ENCODE assay signal across 8 cellular contexts in the genomic region with DNA sequence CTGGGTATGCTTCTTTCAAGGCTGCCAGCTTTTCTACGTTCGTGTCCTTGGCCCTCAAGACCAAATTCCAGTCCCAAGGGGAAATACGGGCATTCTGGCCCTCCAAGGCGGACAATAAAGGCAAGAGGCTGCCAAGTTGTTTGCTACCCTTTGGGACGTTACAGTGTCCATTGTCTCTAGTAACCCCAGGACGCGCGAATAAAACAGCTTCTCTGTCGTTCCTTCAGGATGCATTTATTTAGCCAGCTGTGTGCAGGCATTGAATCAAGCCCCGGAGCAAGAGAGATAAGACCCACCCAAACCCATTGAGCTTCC. TPM values are rescaled to one million over a fixed set of nuclear protein-coding genes. Genes with fewer than 3 reads are reported as not detected.
DNase-seq lines count a peak whose midpoint lies in the region; ATAC-seq and TF ChIP-seq lines count a peak whose summit lies in the region.

No MANE protein-coding gene starts in this region.

- H3K4me3 ChIP-seq in BLaER1 (peak overlapping the region; percentile 83), NB4 (ENCODE audit: low read depth, low read length) (peak overlapping the region; percentile 92), ectodermal cell (ENCODE audit: insufficient read depth, low read depth, low read length) (peak overlapping the region; percentile 75), neural cell (ENCODE audit: low read length) (peak overlapping the region; percentile 71)

- peak; percentile 13 for TF ChIP-seq EP300 in neural cell (conservative IDR thresholded peaks at IDR 0.05; ENCODE audit: poor library complexity, severe bottlenecking)

- H3K79me2 ChIP-seq in neural cell (replicated peaks; ENCODE audit: insufficient read depth, low read length): peaks cover 6% of the 10 kb centered on the region

- H3K27ac ChIP-seq in BLaER1 (peak overlapping the region; percentile 87), ectodermal cell (ENCODE audit: insufficient read depth, low read depth, low read length, poor library complexity, severe bottlenecking) (peak overlapping the region; percentile 56), neural cell (ENCODE audit: low read length) (peak overlapping the region; percentile 92)

- TF ChIP-seq POLR2A in NB4 (IDR thresholded peaks at IDR 0.05; ENCODE audit: extremely low read depth, insufficient read length): no peak

- peak overlapping the region; percentile 60 for H2AFZ ChIP-seq in neural cell (ENCODE audit: low read depth, low read length)

- H3K9me2 ChIP-seq in neural cell (ENCODE audit: insufficient read depth, low read length): no peaks in the 10 kb centered on the region

- in situ Hi-C loops in GM13977 (cut with MboI; ENCODE audit: low pct_unique_long_range_greater_than_20kb, low sequenced_read_pairs, unreplicated experiment): no loop called here

- TF ChIP-seq RAD21 in neural cell (conservative IDR thresholded peaks at IDR 0.05): no peak

- WGBS in ectodermal cell, 2 experiments: 2% methylated on average over 10 of the region's 10 CpGs

- H3K27me3 ChIP-seq in BLaER1 (no peaks in the 10 kb centered on the region), ectodermal cell (ENCODE audit: control insufficient read depth, insufficient read depth, low read length, poor library complexity, severe bottlenecking) (no peaks in the 10 kb centered on the region), neural cell (ENCODE audit: insufficient read depth, low read depth, low read length) (no peaks in the 10 kb centered on the region)

- no peak for DNase-seq in NB4 (ENCODE audit: low read depth)
- DNase-seq in GM19238 (ENCODE audit: insufficient read length, low spot score): no peak
- no peak for DNase-seq in GM13977 (ENCODE audit: low spot score)

- no peak for ATAC-seq in GM19397 (IDR thresholded peaks at IDR 0.05; ENCODE audit: unreplicated experiment)
- no peak for ATAC-seq in HG03139 (IDR thresholded peaks at IDR 0.05; ENCODE audit: unreplicated experiment)

- H3K9ac ChIP-seq in BLaER1 (peak overlapping the region; percentile 84), neural cell (ENCODE audit: low read length) (peak overlapping the region; percentile 83)

- H3F3A ChIP-seq in neural cell (ENCODE audit: insufficient read depth, low read length, poor library complexity, severe bottlenecking): peaks cover 4% of the 10 kb centered on the region

- H3K9me3 ChIP-seq in BLaER1 (no peaks in the 10 kb centered on the region), ectodermal cell (ENCODE audit: control insufficient read depth, low read length) (no peaks in the 10 kb centered on the region), neural cell (ENCODE audit: low read length) (no peaks in the 10 kb centered on the region)

- H3K4me1 ChIP-seq in BLaER1 (peaks cover 30% of the 10 kb centered on the region), ectodermal cell (ENCODE audit: control insufficient read depth, insufficient read depth, low read length) (peaks cover 11% of the 10 kb centered on the region)

- TF ChIP-seq CTCF in NB4 (IDR thresholded peaks at IDR 0.05; ENCODE audit: low read depth, low read length): no peak
- TF ChIP-seq CTCF in neural cell (IDR thresholded peaks at IDR 0.05; ENCODE audit: poor library complexity, severe bottlenecking): no peak
- no peak for TF ChIP-seq CTCF in GM13977 (IDR thresholded peaks at IDR 0.05; ENCODE audit: extremely low read depth, insufficient read depth, missing control alignments)

- H4K20me1 ChIP-seq in BLaER1 (no peaks in the 10 kb centered on the region; the same call in 1 of the 2 replicates), neural cell (ENCODE audit: insufficient read depth) (no peaks in the 10 kb centered on the region)

- H3K36me3 ChIP-seq in BLaER1 (peaks cover 28% of the 10 kb centered on the region), ectodermal cell (ENCODE audit: control insufficient read depth, insufficient read depth, low read length) (no peaks in the 10 kb centered on the region), neural cell (ENCODE audit: insufficient read depth, low read length) (no peaks in the 10 kb centered on the region)

- H3K4me2 ChIP-seq in BLaER1 (peak overlapping the region; percentile 85), neural cell (ENCODE audit: low read length) (peak overlapping the region; percentile 78)

TF ChIP-seq in neural cell, 6 proteins besides CTCF, POLR2A, EP300 and RAD21:
- TF ChIP-seq, protein P1, sequence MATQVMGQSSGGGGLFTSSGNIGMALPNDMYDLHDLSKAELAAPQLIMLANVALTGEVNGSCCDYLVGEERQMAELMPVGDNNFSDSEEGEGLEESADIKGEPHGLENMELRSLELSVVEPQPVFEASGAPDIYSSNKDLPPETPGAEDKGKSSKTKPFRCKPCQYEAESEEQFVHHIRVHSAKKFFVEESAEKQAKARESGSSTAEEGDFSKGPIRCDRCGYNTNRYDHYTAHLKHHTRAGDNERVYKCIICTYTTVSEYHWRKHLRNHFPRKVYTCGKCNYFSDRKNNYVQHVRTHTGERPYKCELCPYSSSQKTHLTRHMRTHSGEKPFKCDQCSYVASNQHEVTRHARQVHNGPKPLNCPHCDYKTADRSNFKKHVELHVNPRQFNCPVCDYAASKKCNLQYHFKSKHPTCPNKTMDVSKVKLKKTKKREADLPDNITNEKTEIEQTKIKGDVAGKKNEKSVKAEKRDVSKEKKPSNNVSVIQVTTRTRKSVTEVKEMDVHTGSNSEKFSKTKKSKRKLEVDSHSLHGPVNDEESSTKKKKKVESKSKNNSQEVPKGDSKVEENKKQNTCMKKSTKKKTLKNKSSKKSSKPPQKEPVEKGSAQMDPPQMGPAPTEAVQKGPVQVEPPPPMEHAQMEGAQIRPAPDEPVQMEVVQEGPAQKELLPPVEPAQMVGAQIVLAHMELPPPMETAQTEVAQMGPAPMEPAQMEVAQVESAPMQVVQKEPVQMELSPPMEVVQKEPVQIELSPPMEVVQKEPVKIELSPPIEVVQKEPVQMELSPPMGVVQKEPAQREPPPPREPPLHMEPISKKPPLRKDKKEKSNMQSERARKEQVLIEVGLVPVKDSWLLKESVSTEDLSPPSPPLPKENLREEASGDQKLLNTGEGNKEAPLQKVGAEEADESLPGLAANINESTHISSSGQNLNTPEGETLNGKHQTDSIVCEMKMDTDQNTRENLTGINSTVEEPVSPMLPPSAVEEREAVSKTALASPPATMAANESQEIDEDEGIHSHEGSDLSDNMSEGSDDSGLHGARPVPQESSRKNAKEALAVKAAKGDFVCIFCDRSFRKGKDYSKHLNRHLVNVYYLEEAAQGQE (IDR thresholded peaks at IDR 0.05; ENCODE audit: borderline replicate concordance): peak; percentile 30
- TF ChIP-seq TAF1 (IDR thresholded peaks at IDR 0.05; ENCODE audit: low read depth): no peak

RNA-seq across cellular contexts. Expression of a gene that starts 0.6 kb away (rescaled TPM):
- 45.5 TPM for polyA plus RNA-seq in ectodermal cell (2013, experiment 1 of 4)
- 42.3 TPM for polyA plus RNA-seq in ectodermal cell (2013, experiment 2 of 4)
- 40.5 TPM for polyA plus RNA-seq in ectodermal cell (2013, experiment 3 of 4)
- 42.1 TPM for polyA plus RNA-seq in ectodermal cell (2013, experiment 4 of 4)
- polyA plus RNA-seq in neural cell: 47.4 and 49.7 TPM in 2 replicates
- 19.2 and 21.9 TPM in 2 replicates for polyA minus RNA-seq in neural cell

RNA-seq across cellular contexts. Expression of a gene that starts 25.6 kb away (rescaled TPM):
- polyA plus RNA-seq in ectodermal cell (2013, experiment 1 of 4): 20.2 TPM
- polyA plus RNA-seq in ectodermal cell (2013, experiment 2 of 4): 16.9 TPM
- 14.8 TPM for polyA plus RNA-seq in ectodermal cell (2013, experiment 3 of 4)
- 14.8 TPM for polyA plus RNA-seq in ectodermal cell (2013, experiment 4 of 4)
- polyA plus RNA-seq in neural cell: 8.1 and 8.3 TPM in 2 replicates
- polyA minus RNA-seq in neural cell: 11.9 and 12.3 TPM in 2 replicates

RNA-seq across cellular contexts. Expression of a gene that starts 33.7 kb away (rescaled TPM):
- polyA plus RNA-seq in ectodermal cell (2013, experiment 1 of 4): 180 TPM
- polyA plus RNA-seq in ectodermal cell (2013, experiment 2 of 4): 179 TPM
- polyA plus RNA-seq in ectodermal cell (2013, experiment 3 of 4): 191 TPM
- 223 TPM for polyA plus RNA-seq in ectodermal cell (2013, experiment 4 of 4)
- polyA plus RNA-seq in neural cell: 452 and 517 TPM in 2 replicates
- 129 and 160 TPM in 2 replicates for polyA minus RNA-seq in neural cell

RNA-seq across cellular contexts. Expression of a gene that starts 34.0 kb away (rescaled TPM):
- polyA plus RNA-seq in ectodermal cell (2013, experiment 1 of 4): 39.8 TPM
- polyA plus RNA-seq in ectodermal cell (2013, experiment 2 of 4): 42.3 TPM
- 32.4 TPM for polyA plus RNA-seq in ectodermal cell (2013, experiment 3 of 4)
- 34.1 TPM for polyA plus RNA-seq in ectodermal cell (2013, experiment 4 of 4)
- polyA plus RNA-seq in neural cell: 29.9 and 32.8 TPM in 2 replicates
- 29.2 and 30.8 TPM in 2 replicates for polyA minus RNA-seq in neural cell

RNA-seq across cellular contexts. Expression of a gene that starts 40.5 kb away (rescaled TPM):
- polyA plus RNA-seq in ectodermal cell (2013, experiment 1 of 4): 1.8 TPM
- 2.9 TPM for polyA plus RNA-seq in ectodermal cell (2013, experiment 2 of 4)
- 2.0 TPM for polyA plus RNA-seq in ectodermal cell (2013, experiment 3 of 4)
- polyA plus RNA-seq in ectodermal cell (2013, experiment 4 of 4): 3.1 TPM
- 26.6 and 29.8 TPM in 2 replicates for polyA plus RNA-seq in neural cell
- 32.8 and 42.6 TPM in 2 replicates for polyA minus RNA-seq in neural cell
